8 cellular contexts compared by ENCODE assay signal in genomic region chr17:48546924-48547838, GRCh38. TPM values are rescaled to one million over a fixed set of nuclear protein-coding genes. Genes with fewer than 3 reads are reported as not detected.
A peak's percentile ranks its signal among the peaks of the same experiment; 100 is the strongest.
DNase-seq lines count a peak whose midpoint lies in the region; ATAC-seq and TF ChIP-seq lines count a peak whose summit lies in the region.

No MANE protein-coding gene starts in this region.

- peak overlapping the region; percentile 50 for H3K4me3 Mint-ChIP-seq in CD4-positive, alpha-beta T cell
- peak overlapping the region in 4 of 5 experiments; percentile 81 to 98 (median 91) for H3K4me3 Mint-ChIP-seq in brain

- H3K4me3 ChIP-seq in muscle layer of duodenum (ENCODE audit: low read depth in 1 of 2, low read length in 2 of 2) = peak overlapping the region; percentile 22 to 46

- peak overlapping the region; percentile 79 for H3K27ac Mint-ChIP-seq in CD4-positive, alpha-beta T cell
- H3K27ac Mint-ChIP-seq in brain = peak overlapping the region in 4 of 5 experiments; percentile 75 to 100 (median 98)

- no peaks in the 10 kb centered on the region for H3K36me3 ChIP-seq in muscle layer of duodenum (ENCODE audit: control insufficient read depth in 1 of 2, insufficient read depth in 2 of 2, low read length in 2 of 2)

- H3K27me3 Mint-ChIP-seq in CD4-positive, alpha-beta T cell = peaks cover 56% of the 10 kb centered on the region
- peaks cover 98% of the 10 kb centered on the region for H3K27me3 Mint-ChIP-seq in brain

- POLR2A ChIA-PET in CD4-positive, alpha-beta T cell (lab: Charles Lee) = interaction anchor here (1.0 kb wide), 1 partner anchor 8 kb away, joined by 7 read pairs; no protein-coding TSS in a partner anchor

- TF ChIP-seq CTCF in CD4-positive, alpha-beta T cell (IDR thresholded peaks at IDR 0.05) = no peak
- no peak for TF ChIP-seq CTCF in brain (conservative IDR thresholded peaks at IDR 0.05)

- ATAC-seq in CD4-positive, alpha-beta T cell (ENCODE audit: poor library complexity) = no peak
- no peak for ATAC-seq in HG02798 (IDR thresholded peaks at IDR 0.05; ENCODE audit: poor library complexity, unreplicated experiment)
- no peak for ATAC-seq in HG02763 (IDR thresholded peaks at IDR 0.05; ENCODE audit: unreplicated experiment)

- CTCF ChIA-PET in CD4-positive, alpha-beta T cell (lab: Charles Lee) = interaction anchor here (1.6 kb wide), 1 partner anchor 54 kb away, joined by 8 read pairs; no protein-coding TSS in a partner anchor

- H3K4me1 Mint-ChIP-seq in CD4-positive, alpha-beta T cell (ENCODE audit: low read depth) = peaks cover 45% of the 10 kb centered on the region
- peaks cover 55% of the 10 kb centered on the region for H3K4me1 Mint-ChIP-seq in brain

- no peaks in the 10 kb centered on the region for H3K9me3 Mint-ChIP-seq in CD4-positive, alpha-beta T cell
- H3K9me3 Mint-ChIP-seq in brain = peaks cover 0 to 8% (median 0%) of the 10 kb centered on the region in 5 experiments

- intact Hi-C loops in CD4-positive, alpha-beta T cell (cut with DNase I, micrococcal nuclease) = no loop called here

- no peaks in the 10 kb centered on the region for H3K9me3 ChIP-seq in CD4-positive, alpha-beta T cell (ENCODE audit: control insufficient read depth, low read length)
- H3K9me3 ChIP-seq in muscle layer of duodenum (ENCODE audit: control insufficient read depth in 1 of 2, low read length in 2 of 2) = no peaks in the 10 kb centered on the region

- no peaks in the 10 kb centered on the region for H3K27me3 ChIP-seq in CD4-positive, alpha-beta T cell (ENCODE audit: control insufficient read depth, insufficient read depth, low read length)
- peaks cover 4% of the 10 kb centered on the region for H3K27me3 ChIP-seq in muscle layer of duodenum (ENCODE audit: low read depth, low read length)

- peak overlapping the region; percentile 31 for H3K27ac ChIP-seq in CD4-positive, alpha-beta T cell (ENCODE audit: low read depth, low read length)
- peak overlapping the region; percentile 84 for H3K27ac ChIP-seq in muscle layer of duodenum (ENCODE audit: low read length)

- DNase-seq in CD4-positive, alpha-beta T cell = no peak
- DNase-seq in NCI-H1417 treated with DMSO at 0.1 percent for 48 hours (lab: John Stamatoyannopoulos, UW) = peak; percentile 46
- no peak for DNase-seq in NCI-H748 treated with DMSO at 0.1 percent for 48 hours (lab: John Stamatoyannopoulos, UW)
- no peak for DNase-seq in NCI-H1694 treated with DMSO at 0.1 percent for 48 hours (lab: John Stamatoyannopoulos, UW)

- no peaks in the 10 kb centered on the region for H3K36me3 Mint-ChIP-seq in CD4-positive, alpha-beta T cell (ENCODE audit: low read depth)
- H3K36me3 Mint-ChIP-seq in brain = peaks cover 3% of the 10 kb centered on the region

- H3K4me1 ChIP-seq in muscle layer of duodenum (ENCODE audit: control insufficient read depth in 1 of 2, insufficient read depth in 2 of 2, low read length in 2 of 2) = peaks cover 13 to 58% of the 10 kb centered on the region in 2 donors

RNA-seq across cellular contexts. Expression of gene HOXB2, which starts 2.3 kb away (rescaled TPM):
- total RNA-seq in CD4-positive, alpha-beta T cell = 1 to 10 TPM; 4.8 to 4.9 TPM
- polyA plus RNA-seq in brain (ENCODE audit: insufficient read depth, low read depth, low replicate concordance) = 168 TPM

RNA-seq across cellular contexts. Expression of gene HOXB1, which starts 16.4 kb away (rescaled TPM):
- not detected for total RNA-seq in CD4-positive, alpha-beta T cell
- polyA plus RNA-seq in brain (ENCODE audit: insufficient read depth, low read depth, low replicate concordance) = not detected

RNA-seq across cellular contexts. Expression of gene HOXB4, which starts 31.0 kb away (rescaled TPM):
- total RNA-seq in CD4-positive, alpha-beta T cell = under 1 TPM; 0.16 to 0.17 TPM
- polyA plus RNA-seq in brain (ENCODE audit: insufficient read depth, low read depth, low replicate concordance) = 30.3 TPM

RNA-seq across cellular contexts. Expression of gene HOXB3, which starts 42.9 kb away (rescaled TPM):
- total RNA-seq in CD4-positive, alpha-beta T cell = under 1 TPM; 0.25 to 0.36 TPM
- 41.6 TPM for polyA plus RNA-seq in brain (ENCODE audit: insufficient read depth, low read depth, low replicate concordance)

RNA-seq across cellular contexts. Expression of gene HOXB5, which starts 46.4 kb away (rescaled TPM):
- not detected for total RNA-seq in CD4-positive, alpha-beta T cell
- 234 TPM for polyA plus RNA-seq in brain (ENCODE audit: insufficient read depth, low read depth, low replicate concordance)
